ENCODE assay signal across 13 cellular contexts in the genomic region with DNA sequence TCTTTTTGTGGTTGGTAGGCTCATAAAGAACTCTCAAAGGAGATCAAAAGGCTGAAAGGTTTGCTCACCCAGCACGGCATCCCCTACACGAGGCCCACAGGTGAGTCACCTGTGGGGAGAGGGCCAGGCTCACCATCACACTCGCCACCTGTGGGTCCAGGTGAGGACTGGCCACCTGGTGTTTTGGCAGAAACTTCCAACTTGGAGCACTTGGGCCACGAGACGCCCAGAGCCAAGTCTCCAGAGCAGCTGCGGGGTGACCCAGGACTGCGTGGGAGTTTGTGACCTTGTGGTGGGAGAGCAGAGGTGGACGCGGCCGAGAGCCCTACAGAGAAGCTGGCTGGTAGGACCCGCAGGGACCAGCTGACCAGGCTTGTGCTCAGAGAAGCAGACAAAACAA. TPM values are rescaled to one million over a fixed set of nuclear protein-coding genes. Genes with fewer than 3 reads are reported as not detected.
DNase-seq lines count a peak whose midpoint lies in the region; ATAC-seq and TF ChIP-seq lines count a peak whose summit lies in the region.
"Had no signal": no experiment of that assay in that cellular context is flagged by ENCODE, and none has a peak within 500 bp of the region (broad histone marks: within the 10 kb centered on the region; RNA-seq: fewer than 3 reads in every experiment).

No MANE protein-coding gene starts in this region.

- H3K9ac ChIP-seq in mammary epithelial cell (ENCODE audit: insufficient read depth, low read length) (no peak overlapping the region), trophoblast cell (ENCODE audit: low read length) (no peak overlapping the region)
- H3K9ac ChIP-seq: BLaER1 had no signal

- H3K9me3 ChIP-seq in Caco-2 (no peaks in the 10 kb centered on the region), OCI-LY7 (ENCODE audit: low read length) (no peaks in the 10 kb centered on the region), mammary epithelial cell (replicated peaks; ENCODE audit: insufficient read depth, low read length) (no peaks in the 10 kb centered on the region), trophoblast cell (ENCODE audit: insufficient read depth, low read depth, low read length) (no peaks in the 10 kb centered on the region)
- H3K9me3 ChIP-seq: A549, BLaER1, SJSA1 had no signal

- H2BK12ac ChIP-seq in trophoblast cell (ENCODE audit: low read length), result no peak overlapping the region

- no peak overlapping the region for H4K12ac ChIP-seq in trophoblast cell (ENCODE audit: low read depth, low read length)

- DNase-seq in Caco-2, result no peak
- no peak for DNase-seq in OCI-LY7 (ENCODE audit: low spot score)
- no peak for DNase-seq in mammary epithelial cell
- peak; percentile 11 to 35 for DNase-seq in trophoblast cell
- no peak for DNase-seq in NCI-H187 treated with DMSO at 0.1 percent for 48 hours (lab: John Stamatoyannopoulos, UW)
- no peak for DNase-seq in cortex of kidney (lab: John Stamatoyannopoulos, UW)
- DNase-seq: NCI-H1417 treated with DMSO at 0.1 percent for 48 hours, NCI-H226 had no signal

- H2BK5ac ChIP-seq in trophoblast cell (ENCODE audit: low read depth, low read length, poor library complexity), result no peak overlapping the region

- dilution Hi-C loops in mammary epithelial cell (cut with HindIII; ENCODE audit: low sequenced_read_pairs), result no loop called here

- no peak overlapping the region for H3K4me3 ChIP-seq in Caco-2 (ENCODE audit: low read depth, low read length)
- no peak overlapping the region for H3K4me3 ChIP-seq in OCI-LY7 (ENCODE audit: low read depth, low read length, poor library complexity, severe bottlenecking)
- H3K4me3 ChIP-seq in mammary epithelial cell (replicated peaks in 1 of 3; ENCODE audit: insufficient read depth in 1 of 3, low read depth in 2 of 3, low read length in 3 of 3), result no peak overlapping the region
- no peak overlapping the region for H3K4me3 ChIP-seq in trophoblast cell (ENCODE audit: low read depth, low read length)
- H3K4me3 ChIP-seq: A549, BLaER1, SJSA1 had no signal

- H3K79me2 ChIP-seq in OCI-LY7 (ENCODE audit: insufficient read depth, low read depth, low read length), result no peaks in the 10 kb centered on the region
- H3K79me2 ChIP-seq in mammary epithelial cell (ENCODE audit: insufficient read depth, low read length), result peaks cover 36% of the 10 kb centered on the region
- H3K79me2 ChIP-seq in trophoblast cell (ENCODE audit: control insufficient read depth, insufficient read depth, low read length, poor library complexity), result no peaks in the 10 kb centered on the region

- H3K23ac ChIP-seq in trophoblast cell (ENCODE audit: low read length), result no peak overlapping the region

- H3K27ac ChIP-seq in OCI-LY7 (ENCODE audit: low read depth, low read length, poor library complexity, severe bottlenecking) (no peak overlapping the region), mammary epithelial cell (ENCODE audit: insufficient read depth, low read depth, low read length) (no peak overlapping the region), trophoblast cell (ENCODE audit: low read depth, low read length) (no peak overlapping the region)
- H3K27ac ChIP-seq: BLaER1, SJSA1 had no signal

- H3K14ac ChIP-seq in trophoblast cell (ENCODE audit: low read length), result no peak overlapping the region

- TSS peak; percentile 80 for BruUV-seq in Caco-2 (replicated peaks; lab: Mats Ljungman, UMichigan)
- BruUV-seq in OCI-LY7 (replicated peaks; lab: Mats Ljungman, UMichigan), result TSS peak; percentile 66
- TSS peak; percentile 71 for BruUV-seq in mammary epithelial cell (replicated peaks; lab: Mats Ljungman, UMichigan)

- no peak overlapping the region for H3K27ac Mint-ChIP-seq in Caco-2 (ENCODE audit: unreplicated experiment)

- H3K27me3 Mint-ChIP-seq in Caco-2 (ENCODE audit: insufficient read depth, unreplicated experiment), result no peaks in the 10 kb centered on the region
- H3K27me3 Mint-ChIP-seq: CD4-positive, alpha-beta memory T cell had no signal

- H3K36me3 ChIP-seq in Caco-2 (ENCODE audit: control insufficient read depth, insufficient read depth, low read length), result peaks cover 3% of the 10 kb centered on the region
- H3K36me3 ChIP-seq in OCI-LY7 (ENCODE audit: insufficient read depth, low read length), result peaks cover 55% of the 10 kb centered on the region
- H3K36me3 ChIP-seq in mammary epithelial cell (ENCODE audit: insufficient read depth, low read length), result peaks cover 2% of the 10 kb centered on the region
- H3K36me3 ChIP-seq in trophoblast cell (ENCODE audit: control insufficient read depth in 1 of 2, insufficient read depth in 2 of 2, low read length in 2 of 2), result peaks cover 54 to 63% of the 10 kb centered on the region in 2 experiments

- H3K4me2 ChIP-seq in OCI-LY7 (ENCODE audit: low read length) (no peak overlapping the region), mammary epithelial cell (ENCODE audit: insufficient read depth, low read depth, low read length) (no peak overlapping the region), trophoblast cell (ENCODE audit: low read length) (no peak overlapping the region)
- H3K4me2 ChIP-seq: A549, BLaER1 had no signal

- H3K79me1 ChIP-seq in trophoblast cell (ENCODE audit: low read length), result no peaks in the 10 kb centered on the region

- intact Hi-C loops in Caco-2 (cut with micrococcal nuclease; ENCODE audit: unreplicated experiment) (no loop called here), OCI-LY7 (cut with micrococcal nuclease; ENCODE audit: unreplicated experiment) (loop anchor here (5.0 kb wide), 1 partner anchor 49 kb away; a partner anchor contains a TSS), mammary epithelial cell (cut with micrococcal nuclease) (loop anchor here (1.0 to 5.0 kb wide), 2 partner anchors 50 to 344 kb away; a partner anchor contains a TSS)

- no peak overlapping the region for H3K4ac ChIP-seq in trophoblast cell (ENCODE audit: low read depth, low read length)

- TF ChIP-seq CTCF in Caco-2 (IDR thresholded peaks at IDR 0.05; ENCODE audit: insufficient read depth in 1 of 2, low read depth in 1 of 2, low read length in 1 of 2, severe bottlenecking in 1 of 2, unreplicated experiment in 1 of 2) (no peak), OCI-LY7 (conservative IDR thresholded peaks at IDR 0.05; ENCODE audit: low read length) (no peak), mammary epithelial cell (conservative IDR thresholded peaks at IDR 0.05 in 1 of 2, IDR thresholded peaks at IDR 0.05 in 1 of 2; ENCODE audit: extremely low read depth in 1 of 2, insufficient read depth in 1 of 2, low read depth in 1 of 2, low read length in 2 of 2) (no peak)

- H3K9me2 ChIP-seq in OCI-LY7 (ENCODE audit: insufficient read depth, low read length), result no peaks in the 10 kb centered on the region

- H3K4me1 ChIP-seq in Caco-2, result no peaks in the 10 kb centered on the region
- H3K4me1 ChIP-seq in OCI-LY7 (ENCODE audit: insufficient read depth, low read length, poor library complexity, severe bottlenecking), result no peaks in the 10 kb centered on the region
- peaks cover 2% of the 10 kb centered on the region for H3K4me1 ChIP-seq in mammary epithelial cell (ENCODE audit: insufficient read depth, low read length)
- H3K4me1 ChIP-seq in trophoblast cell (ENCODE audit: control insufficient read depth in 1 of 2, insufficient read depth in 2 of 2, low read length in 2 of 2), result no peaks in the 10 kb centered on the region

- H3K27me3 ChIP-seq in Caco-2 (replicated peaks; ENCODE audit: control insufficient read depth, insufficient read depth, low read length) (no peaks in the 10 kb centered on the region), mammary epithelial cell (ENCODE audit: insufficient read depth, low read length) (no peaks in the 10 kb centered on the region), trophoblast cell (ENCODE audit: insufficient read depth, low read length) (no peaks in the 10 kb centered on the region)
- H3K27me3 ChIP-seq: BLaER1, SJSA1 had no signal

- H4K8ac ChIP-seq in trophoblast cell (ENCODE audit: low read depth, low read length), result no peak overlapping the region

- peak overlapping the region; percentile 26 for H3K18ac ChIP-seq in trophoblast cell (ENCODE audit: low read length)

- H3K9me3 Mint-ChIP-seq in Caco-2 (ENCODE audit: unreplicated experiment), result no peaks in the 10 kb centered on the region
- H3K9me3 Mint-ChIP-seq: CD4-positive, alpha-beta memory T cell had no signal

- H2BK120ac ChIP-seq in trophoblast cell (ENCODE audit: insufficient read depth, low read length, poor library complexity), result no peak overlapping the region

- CTCF ChIA-PET in Caco-2 (lab: Charles Lee) (interaction anchor here (0.6 to 2.4 kb wide), 5 partner anchors 16 to 343 kb away, joined by 3 to 14 read pairs (median 3); a partner anchor contains a TSS), OCI-LY7 (lab: Charles Lee; ENCODE audit: unreplicated experiment) (interaction anchor here (0.5 kb wide), 1 partner anchor 47 kb away, joined by 3 read pairs; no protein-coding TSS in a partner anchor), mammary epithelial cell (lab: Charles Lee; ENCODE audit: low non-redundant PET) (interaction anchor here (1.0 kb wide), 1 partner anchor 16 kb away, joined by 3 read pairs; no protein-coding TSS in a partner anchor)

- in situ Hi-C loops in mammary epithelial cell (cut with MboI; ENCODE audit: low sequenced_read_pairs in 2 of 2), result no loop called here

- H2AFZ ChIP-seq in OCI-LY7 (ENCODE audit: low read length), result no peak overlapping the region
- no peak overlapping the region for H2AFZ ChIP-seq in mammary epithelial cell (ENCODE audit: low read depth, low read length)
- no peak overlapping the region for H2AFZ ChIP-seq in trophoblast cell (ENCODE audit: insufficient read depth, low read length, poor library complexity)

- H4K20me1 ChIP-seq in OCI-LY7 (ENCODE audit: insufficient read depth, low read length) (no peaks in the 10 kb centered on the region), mammary epithelial cell (ENCODE audit: insufficient read depth, low read length) (no peaks in the 10 kb centered on the region)

- H3K36me3 Mint-ChIP-seq in Caco-2 (ENCODE audit: insufficient read depth, unreplicated experiment), result peaks cover 71% of the 10 kb centered on the region

- POLR2A ChIA-PET in Caco-2 (lab: Charles Lee) (no interaction called here), OCI-LY7 (lab: Charles Lee) (interaction anchor here (0.6 kb wide), 1 partner anchor 16 kb away, joined by 5 read pairs; no protein-coding TSS in a partner anchor)

- no peak overlapping the region for H2AK5ac ChIP-seq in trophoblast cell (ENCODE audit: low read length)

- ATAC-seq in HG02870 (IDR thresholded peaks at IDR 0.05; ENCODE audit: unreplicated experiment), result no peak

- H4K91ac ChIP-seq in trophoblast cell (ENCODE audit: low read depth, low read length), result no peak overlapping the region

- H3K4me3 Mint-ChIP-seq in Caco-2 (ENCODE audit: unreplicated experiment), result no peak overlapping the region
- H3K4me3 Mint-ChIP-seq: CD4-positive, alpha-beta memory T cell had no signal

- no peaks in the 10 kb centered on the region for H3K4me1 Mint-ChIP-seq in Caco-2 (ENCODE audit: low read depth, unreplicated experiment)

- WGBS in mammary epithelial cell (ENCODE audit: low coverage, missing lambda C conversion rate), result 86% methylated on average over 5 of the region's 11 CpGs
- WGBS in trophoblast cell (ENCODE audit: extremely low coverage, insufficient coverage, insufficient read length), result no CpG with 5 or more reads among the region's 11 CpGs

RNA-seq across cellular contexts. Expression of a gene that starts 11.1 kb away (rescaled TPM):
- 37.3 and 37.6 TPM in 2 replicates for total RNA-seq in Caco-2 (2022)
- total RNA-seq in OCI-LY7 (2014; rRNA removed; shearing (Covaris generic)), result 21.3 and 22.5 TPM in 2 replicates
- total RNA-seq in OCI-LY7 (2022), result 24.1 and 26.6 TPM in 2 replicates
- total RNA-seq in mammary epithelial cell, result 10 to 100 TPM; 33.3 to 34.8 TPM
- 37.2 TPM for polyA plus RNA-seq in mammary epithelial cell
- 16.2 TPM for polyA minus RNA-seq in mammary epithelial cell
- 23.8 and 24.6 TPM in 2 replicates for polyA plus RNA-seq in trophoblast cell (2013)

RNA-seq across cellular contexts. Expression of a gene that starts 11.1 kb away (rescaled TPM):
- 48.3 and 48.6 TPM in 2 replicates for total RNA-seq in Caco-2 (2022)
- total RNA-seq in OCI-LY7 (2014; rRNA removed; shearing (Covaris generic)), result 75.8 and 99.4 TPM in 2 replicates
- 43.5 and 47.2 TPM in 2 replicates for total RNA-seq in OCI-LY7 (2022)
- 10 to 100 TPM; 43.8 to 62.1 TPM for total RNA-seq in mammary epithelial cell
- polyA plus RNA-seq in mammary epithelial cell, result 54.6 TPM
- polyA minus RNA-seq in mammary epithelial cell, result 28.6 TPM
- polyA plus RNA-seq in trophoblast cell (2013), result 34.9 and 35.3 TPM in 2 replicates

RNA-seq across cellular contexts. Expression of a gene that starts 29.4 kb away (rescaled TPM):
- 4.2 and 5.0 TPM in 2 replicates for total RNA-seq in Caco-2 (2022)
- 2.9 and 6.3 TPM in 2 replicates for total RNA-seq in OCI-LY7 (2014; rRNA removed; shearing (Covaris generic))
- total RNA-seq in OCI-LY7 (2022), result 2.4 and 3.2 TPM in 2 replicates
- total RNA-seq in mammary epithelial cell, result 1 to 10 TPM; 1.0 to 1.3 TPM
- 0.11 TPM for polyA plus RNA-seq in mammary epithelial cell
- polyA minus RNA-seq in mammary epithelial cell, result 0.78 TPM
- polyA plus RNA-seq in trophoblast cell (2013), result 2.1 and 2.5 TPM in 2 replicates

RNA-seq across cellular contexts. Expression of a gene that starts 51.7 kb away (rescaled TPM):
- total RNA-seq in Caco-2 (2022), result 31.2 and 37.7 TPM in 2 replicates
- 22.3 and 31.0 TPM in 2 replicates for total RNA-seq in OCI-LY7 (2014; rRNA removed; shearing (Covaris generic))
- 33.7 and 61.3 TPM in 2 replicates for total RNA-seq in OCI-LY7 (2022)
- total RNA-seq in mammary epithelial cell, result 10 to 100 TPM in 1 of 2 donors, 1 to 10 TPM in 1; 7.0 to 10.3 TPM
- polyA plus RNA-seq in mammary epithelial cell, result 11.2 TPM
- polyA minus RNA-seq in mammary epithelial cell, result 1.3 TPM
- 24.9 and 25.4 TPM in 2 replicates for polyA plus RNA-seq in trophoblast cell (2013)

RNA-seq across cellular contexts. Expression of a gene that starts 53.4 kb away (rescaled TPM):
- total RNA-seq in Caco-2 (2022) (178 and 199 TPM in 2 replicates), OCI-LY7 (2022) (323 and 349 TPM in 2 replicates), mammary epithelial cell (100 to 1,000 TPM in 1 of 2 donors, 10 to 100 TPM in 1; 42.7 to 157 TPM)
- total RNA-seq in OCI-LY7 (2014; rRNA removed; shearing (Covaris generic)), result 122 and 126 TPM in 2 replicates
- polyA plus RNA-seq in mammary epithelial cell, result 91.3 TPM
- polyA minus RNA-seq in mammary epithelial cell, result 104 TPM
- polyA plus RNA-seq in trophoblast cell (2013), result 191 and 198 TPM in 2 replicates

Comparison
In these comparisons a context has a peak if more than half of its experiments do, and no peak if none do; other contexts are left out.
1. DNase-seq: peak in trophoblast cell (2 of 2); none in Caco-2 (0 of 2), OCI-LY7 (single experiment), mammary epithelial cell (single experiment), NCI-H187 treated with DMSO at 0.1 percent for 48 hours (single experiment) and cortex of kidney (single experiment).